Comparison of ENCODE assay signal across 11 cellular contexts in genomic region chr2:55019547-55020258, GRCh38. TPM values are rescaled to one million over a fixed set of nuclear protein-coding genes. Genes with fewer than 3 reads are reported as not detected.
A peak's percentile ranks its signal among the peaks of the same experiment; 100 is the strongest.
DNase-seq lines count a peak whose midpoint lies in the region; ATAC-seq and TF ChIP-seq lines count a peak whose summit lies in the region.
"Had no signal": no experiment of that assay in that cellular context is flagged by ENCODE, and none has a peak within 500 bp of the region (broad histone marks: within the 10 kb centered on the region; RNA-seq: fewer than 3 reads in every experiment).

No MANE protein-coding gene starts in this region.

- H3K79me2 ChIP-seq in trophoblast cell (ENCODE audit: control insufficient read depth, insufficient read depth, low read length, poor library complexity): peaks cover 6% of the 10 kb centered on the region

- H3K27me3 ChIP-seq in trophoblast cell (ENCODE audit: insufficient read depth, low read length) (no peaks in the 10 kb centered on the region), sigmoid colon (no peaks in the 10 kb centered on the region)

- H3K9me3 ChIP-seq in trophoblast cell (ENCODE audit: insufficient read depth, low read depth, low read length): no peaks in the 10 kb centered on the region
- H3K9me3 ChIP-seq in sigmoid colon: no peaks in the 10 kb centered on the region

- H3K36me3 ChIP-seq in trophoblast cell (ENCODE audit: control insufficient read depth in 1 of 2, insufficient read depth in 2 of 2, low read length in 2 of 2) (peaks cover 0 to 4% of the 10 kb centered on the region in 2 experiments), sigmoid colon (no peaks in the 10 kb centered on the region)

- WGBS in trophoblast cell (ENCODE audit: extremely low coverage, insufficient coverage, insufficient read length): no CpG with 5 or more reads among the region's 5 CpGs
- WGBS in sigmoid colon, 2 donors: 74 to 82% methylated on average over 5 of the region's 5 CpGs

- no peak overlapping the region for H2BK5ac ChIP-seq in trophoblast cell (ENCODE audit: low read depth, low read length, poor library complexity)

- H4K91ac ChIP-seq in trophoblast cell (ENCODE audit: low read depth, low read length): no peak overlapping the region

- H4K8ac ChIP-seq in trophoblast cell (ENCODE audit: low read depth, low read length): no peak overlapping the region

- H2AK5ac ChIP-seq in trophoblast cell (ENCODE audit: low read length): no peak overlapping the region

- H3K4me3 ChIP-seq in choroid plexus epithelial cell (ENCODE audit: low read depth, low read length): no peak overlapping the region
- no peak overlapping the region for H3K4me3 ChIP-seq in trophoblast cell (ENCODE audit: low read depth, low read length)
- H3K4me3 ChIP-seq in sigmoid colon: no peak overlapping the region

- no peak overlapping the region for H3K9ac ChIP-seq in trophoblast cell (ENCODE audit: low read length)

- H3K23ac ChIP-seq in trophoblast cell (ENCODE audit: low read length): no peak overlapping the region

- no peak overlapping the region for H2AFZ ChIP-seq in trophoblast cell (ENCODE audit: insufficient read depth, low read length, poor library complexity)

- no peak overlapping the region for H3K18ac ChIP-seq in trophoblast cell (ENCODE audit: low read length)

- TF ChIP-seq CTCF in choroid plexus epithelial cell (conservative IDR thresholded peaks at IDR 0.05; ENCODE audit: low read depth, low read length): no peak
- TF ChIP-seq CTCF in sigmoid colon (IDR thresholded peaks at IDR 0.05): no peak

- DNase-seq in GDM1 (lab: John Stamatoyannopoulos, UW) (peak; percentile 8), NCI-H226 (peak; percentile 35), choroid plexus epithelial cell (ENCODE audit: low read depth) (peak; percentile 44), trophoblast cell (peak in 1 of 2 donors; percentile 60), left ventricle myocardium superior (no peak), mucosa of gallbladder (ENCODE audit: low spot score) (no peak), sigmoid colon (no peak)
- DNase-seq: activated naive CD8-positive, alpha-beta T cell treated with anti-CD3 and anti-CD28 coated beads for 36 hours; NCI-H446 treated with DMSO at 0.1 percent for 48 hours; stimulated activated naive CD4-positive, alpha-beta T cell treated with Interleukin-2 at 50 U/mL for 16 hours had no signal

- H2BK120ac ChIP-seq in trophoblast cell (ENCODE audit: insufficient read depth, low read length, poor library complexity): no peak overlapping the region

- peaks cover 0 to 2% of the 10 kb centered on the region in 2 experiments for H3K4me1 ChIP-seq in trophoblast cell (ENCODE audit: control insufficient read depth in 1 of 2, insufficient read depth in 2 of 2, low read length in 2 of 2)
- peaks cover 0 to 65% (median 39%) of the 10 kb centered on the region in 4 donors for H3K4me1 ChIP-seq in sigmoid colon

- no peak overlapping the region for H2BK12ac ChIP-seq in trophoblast cell (ENCODE audit: low read length)

- H3K27ac ChIP-seq in trophoblast cell (ENCODE audit: low read depth, low read length) (no peak overlapping the region), sigmoid colon (peak overlapping the region in 1 of 4 donors; percentile 30)

- ATAC-seq in left ventricle myocardium superior (no peak), GM21825 (IDR thresholded peaks at IDR 0.05; ENCODE audit: unreplicated experiment) (no peak)

- peak overlapping the region; percentile 90 for H3K4ac ChIP-seq in trophoblast cell (ENCODE audit: low read depth, low read length)

- H4K12ac ChIP-seq in trophoblast cell (ENCODE audit: low read depth, low read length): no peak overlapping the region

- no peak for TF ChIP-seq EP300 in sigmoid colon (IDR thresholded peaks at IDR 0.05)

- no peaks in the 10 kb centered on the region for H3K79me1 ChIP-seq in trophoblast cell (ENCODE audit: low read length)

- intact Hi-C loops in left ventricle myocardium superior (cut with micrococcal nuclease) (no loop called here), sigmoid colon (cut with DNase I) (no loop called here)

- H3K14ac ChIP-seq in trophoblast cell (ENCODE audit: low read length): no peak overlapping the region

- no peak for TF ChIP-seq POLR2A in sigmoid colon (IDR thresholded peaks at IDR 0.05)

- H3K4me2 ChIP-seq in trophoblast cell (ENCODE audit: low read length): no peak overlapping the region

RNA-seq across cellular contexts. Expression of gene RTN4, which starts 30.5 kb away (rescaled TPM):
- 687 and 700 TPM in 2 replicates for polyA plus RNA-seq in trophoblast cell (2013)
- total RNA-seq in left ventricle myocardium superior (43.5 TPM), mucosa of gallbladder (370 TPM), sigmoid colon (100 to 1,000 TPM; 152 to 264 (median 199) TPM)
- 100 to 1,000 TPM in 1 of 3 donors, 10 to 100 TPM in 2; 54.1 to 153 (median 62.0) TPM for polyA plus RNA-seq in sigmoid colon

Comparison
In these comparisons a context has a peak if more than half of its experiments do, and no peak if none do; other contexts are left out.
1. DNase-seq: peak in GDM1 (single experiment), NCI-H226 (single experiment) and choroid plexus epithelial cell (single experiment); none in left ventricle myocardium superior (single experiment), mucosa of gallbladder (single experiment) and sigmoid colon (single experiment).